In genomic region chr5:54173251-54173650, GRCh38 we compare ENCODE assay signal across 17 cellular contexts.
DNase-seq lines count a peak whose midpoint lies in the region; ATAC-seq, FAIRE-seq and TF ChIP-seq lines count a peak whose summit lies in the region.
"Had no signal": no experiment of that assay in that cellular context is flagged by ENCODE, and none has a peak within 500 bp of the region (broad histone marks: within the 10 kb centered on the region; RNA-seq: fewer than 3 reads in every experiment).

No MANE protein-coding gene starts in this region.

- in situ Hi-C loops in K562 (cut with MboI) (no loop called here), gastrocnemius medialis (cut with MboI; ENCODE audit: low sequenced_read_pairs in 4 of 4) (no loop called here)

- H3K9me3 ChIP-seq in K562 (replicated peaks; ENCODE audit: control insufficient read depth, insufficient read depth, low read depth, low read length) (no peaks in the 10 kb centered on the region), gastrocnemius medialis (no peaks in the 10 kb centered on the region)
- H3K9me3 ChIP-seq: A549, BE2C, Caco-2 had no signal

- H3K4me1 ChIP-seq in K562 (replicated peaks in 1 of 2; ENCODE audit: control insufficient read depth in 2 of 2, insufficient read depth in 2 of 2, low read length in 2 of 2) = no peaks in the 10 kb centered on the region
- H3K4me1 ChIP-seq in gastrocnemius medialis = no peaks in the 10 kb centered on the region
- H3K4me1 ChIP-seq: A549, BE2C, Caco-2 had no signal

- ATAC-seq in K562 = no peak
- no peak for ATAC-seq in gastrocnemius medialis
- ATAC-seq: A549, GM12878, HCT116, HepG2 had no signal

- no peak overlapping the region for H3K4me3 ChIP-seq in K562
- H3K4me3 ChIP-seq in gastrocnemius medialis = no peak overlapping the region
- H3K4me3 ChIP-seq: A549, GM12878, GM23248 had no signal

- H3K79me2 ChIP-seq in K562 (ENCODE audit: control insufficient read depth, insufficient read depth, low read length) = peaks cover 30% of the 10 kb centered on the region; the same call in 2 of the 3 replicates

- DNase-seq in HEK293T (ENCODE audit: extremely low spot score) = no peak
- DNase-seq in NCI-H69 (lab: John Stamatoyannopoulos, UW) = peak; percentile 10
- DNase-seq in K562 (ENCODE audit: extremely low read depth in 1 of 4, low spot score in 3 of 4) = no peak
- no peak for DNase-seq in globus pallidus (ENCODE audit: low spot score)
- DNase-seq in gastrocnemius medialis = no peak
- no peak for DNase-seq in CD1c-positive myeloid dendritic cell (ENCODE audit: extremely low spot score)
- DNase-seq: BE2C; Caco-2; CD8-positive, alpha-beta memory T cell; DMS53; GM23248 had no signal

- H4K20me1 ChIP-seq in K562 (replicated peaks; ENCODE audit: control insufficient read depth, insufficient read depth, low read length) = peaks cover 16% of the 10 kb centered on the region; the same call in 1 of the 2 replicates

- H3K9ac ChIP-seq in K562 (ENCODE audit: insufficient read depth in 1 of 2, low read depth in 2 of 2, low read length in 2 of 2) = no peak overlapping the region
- H3K9ac ChIP-seq: GM23248 had no signal

- CTCF ChIA-PET in HEK293T (lab: Yijun Ruan, JAX) = no interaction called here
- CTCF ChIA-PET in K562 (lab: Yijun Ruan, JAX; ENCODE audit: low intra/inter-chr PET ratio) = no interaction called here

- no peak overlapping the region for H2AFZ ChIP-seq in K562 (ENCODE audit: low read depth, low read length)
- H2AFZ ChIP-seq: GM23248 had no signal

- no peak overlapping the region for H3K4me2 ChIP-seq in K562 (ENCODE audit: insufficient read depth, low read length)
- H3K4me2 ChIP-seq: A549 had no signal

- no peaks in the 10 kb centered on the region for H3K27me3 ChIP-seq in K562 (ENCODE audit: control insufficient read depth in 2 of 2, insufficient read depth in 2 of 2, low read length in 2 of 2)
- no peaks in the 10 kb centered on the region for H3K27me3 ChIP-seq in gastrocnemius medialis
- H3K27me3 ChIP-seq: BE2C had no signal

- H3K27ac ChIP-seq in K562 (ENCODE audit: extremely low read depth, low read depth, low read length) = no peak overlapping the region
- H3K27ac ChIP-seq in gastrocnemius medialis = no peak overlapping the region
- H3K27ac ChIP-seq: A549, C4-2B, GM23248 had no signal

- intact Hi-C loops in K562 (cut with micrococcal nuclease) = no loop called here
- intact Hi-C loops in gastrocnemius medialis (cut with DNase I; ENCODE audit: low total_unique reads) = no loop called here

- H3K36me3 ChIP-seq in K562 (ENCODE audit: control insufficient read depth, insufficient read depth, low read length) = peaks cover 8% of the 10 kb centered on the region; the same call in 2 of the 3 replicates
- H3K36me3 ChIP-seq in gastrocnemius medialis = no peaks in the 10 kb centered on the region
- H3K36me3 ChIP-seq: BE2C had no signal

- TF ChIP-seq EP300 in K562 (IDR thresholded peaks at IDR 0.05; ENCODE audit: low read length) = no peak

- TF ChIP-seq POLR2A in K562 (conservative IDR thresholded peaks at IDR 0.05) (no peak), gastrocnemius medialis (IDR thresholded peaks at IDR 0.05) (no peak)

- no peak for FAIRE-seq in K562 (lab: Jason Lieb, UNC)
- FAIRE-seq: A549, GM12878, H54, HepG2 had no signal

- no TSS peak for BruUV-seq in K562 (replicated peaks; lab: Mats Ljungman, UMichigan)

- TF ChIP-seq CTCF in K562 (IDR thresholded peaks at IDR 0.05 in 2 of 3, conservative IDR thresholded peaks at IDR 0.05 in 1 of 3; ENCODE audit: insufficient read depth in 2 of 3, low read depth in 1 of 3, low read length in 3 of 3) = no peak
- no peak for TF ChIP-seq CTCF in gastrocnemius medialis (IDR thresholded peaks at IDR 0.05 in 4 of 5, conservative IDR thresholded peaks at IDR 0.05 in 1 of 5)

- 57% methylated on average over 2 of the region's 2 CpGs for WGBS in K562 (ENCODE audit: insufficient coverage, low coverage, missing lambda C conversion rate)

- no peak for TF ChIP-seq RAD21 in K562 (CRISPR knock-in tag; conservative IDR thresholded peaks at IDR 0.05 in 1 of 2, IDR thresholded peaks at IDR 0.05 in 1 of 2)

- no peaks in the 10 kb centered on the region for H3K9me1 ChIP-seq in K562 (ENCODE audit: control insufficient read depth, insufficient read depth, low read length)

- POLR2A ChIA-PET in HEK293T (lab: Yijun Ruan, JAX) = no interaction called here
- POLR2A ChIA-PET in K562 (lab: Yijun Ruan, JAX) = no interaction called here

TF ChIP-seq in HEK293T, 16 proteins besides CTCF, POLR2A, EP300 and RAD21:
- no peak for TF ChIP-seq ZNF384 (IDR thresholded peaks at IDR 0.05)
- TF ChIP-seq SP1 (IDR thresholded peaks at IDR 0.05) = no peak
- no peak for TF ChIP-seq SUZ12 (IDR thresholded peaks at IDR 0.05)
- no peak for TF ChIP-seq ELF4 (IDR thresholded peaks at IDR 0.05)
- 0 out of 2 replicates have a peak, but pooled peaks have one; percentile 20 for TF ChIP-seq PKNOX1 (IDR thresholded peaks at IDR 0.05)

TF ChIP-seq in K562, 482 proteins besides CTCF, POLR2A, EP300 and RAD21:
- TF ChIP-seq PBX2 (CRISPR knock-in tag; IDR thresholded peaks at IDR 0.05; ENCODE audit: low read depth) (no peak), PBX2 (tag; conservative IDR thresholded peaks at IDR 0.05; ENCODE audit: low read depth) (0 out of 2 replicates have a peak, but pooled peaks have one; percentile 34), ILF3 (IDR thresholded peaks at IDR 0.05; ENCODE audit: borderline replicate concordance) (no peak), MEIS2 (IDR thresholded peaks at IDR 0.05; ENCODE audit: partially characterized antibody) (peak; percentile 26)
